ENCODE assay signal across 8 cellular contexts in genomic region chr14:23186913-23187654, GRCh38. TPM values are rescaled to one million over a fixed set of nuclear protein-coding genes. Genes with fewer than 3 reads are reported as not detected.
DNase-seq lines count a peak whose midpoint lies in the region; ATAC-seq and TF ChIP-seq lines count a peak whose summit lies in the region.

No MANE protein-coding gene starts in this region.

- CTCF ChIA-PET in Calu3 (lab: Charles Lee), result interaction anchor here (0.5 to 3.2 kb wide), 7 partner anchors 10 to 201 kb away, joined by 3 to 46 read pairs (median 3); no protein-coding TSS in a partner anchor
- CTCF ChIA-PET in HEK293T (lab: Yijun Ruan, JAX), result interaction anchor here (0.6 to 8.5 kb wide), 14 partner anchors 9 to 124 kb away, joined by 3 to 145 read pairs (median 3); partner anchors contain the start of gene CEBPE
- CTCF ChIA-PET in mammary epithelial cell (lab: Charles Lee; ENCODE audit: low non-redundant PET), result interaction anchor here (0.9 to 1.8 kb wide), 2 partner anchors 66 to 92 kb away, joined by 4 to 28 read pairs; partner anchors contain the start of genes ACIN1 and C14orf119

- dilution Hi-C loops in mammary epithelial cell (cut with HindIII; ENCODE audit: low sequenced_read_pairs), result loop anchor here (5.0 to 25.0 kb wide), 2 partner anchors 60 to 200 kb away; partner anchors contain the start of gene AJUBA

- H3K4me3 ChIP-seq in mammary epithelial cell (replicated peaks in 1 of 3; ENCODE audit: insufficient read depth in 1 of 3, low read depth in 2 of 3, low read length in 3 of 3), result no peak overlapping the region
- H3K4me3 ChIP-seq in upper lobe of right lung, result no peak overlapping the region

- TF ChIP-seq CTCF in Calu3 (IDR thresholded peaks at IDR 0.05; ENCODE audit: unreplicated experiment) (peak; percentile 34), mammary epithelial cell (conservative IDR thresholded peaks at IDR 0.05 in 1 of 2, IDR thresholded peaks at IDR 0.05 in 1 of 2; ENCODE audit: extremely low read depth in 1 of 2, insufficient read depth in 1 of 2, low read depth in 1 of 2, low read length in 2 of 2) (peak; percentile 85 to 86), upper lobe of right lung (IDR thresholded peaks at IDR 0.05) (peak; percentile 73)

- H3K9me3 Mint-ChIP-seq in Calu3 (ENCODE audit: low read depth, unreplicated experiment), result no peaks in the 10 kb centered on the region

- H3K27ac ChIP-seq in mammary epithelial cell (ENCODE audit: insufficient read depth, low read depth, low read length) (no peak overlapping the region), upper lobe of right lung (no peak overlapping the region)

- H3K4me3 Mint-ChIP-seq in Calu3 (ENCODE audit: low read depth, unreplicated experiment), result no peak overlapping the region

- in situ Hi-C loops in mammary epithelial cell (cut with MboI; ENCODE audit: low sequenced_read_pairs in 2 of 2), result loop anchor here in 1 of 2 donors (5.0 kb wide), 1 partner anchor 65 kb away; no protein-coding TSS in a partner anchor

- BruUV-seq in Calu3 (replicated peaks; lab: Mats Ljungman, UMichigan) (no TSS peak), mammary epithelial cell (replicated peaks; lab: Mats Ljungman, UMichigan) (no TSS peak)

- peaks cover 20% of the 10 kb centered on the region for H3K27me3 Mint-ChIP-seq in Calu3 (ENCODE audit: unreplicated experiment)

- POLR2A ChIA-PET in HEK293T (lab: Yijun Ruan, JAX), result interaction anchor here (1.1 to 1.4 kb wide), 2 partner anchors 66 to 92 kb away, joined by 3 to 14 read pairs; partner anchors contain the start of genes ACIN1 and C14orf119

- no peak overlapping the region for H3K4me2 ChIP-seq in mammary epithelial cell (ENCODE audit: insufficient read depth, low read depth, low read length)

- H3K9me3 ChIP-seq in mammary epithelial cell (replicated peaks; ENCODE audit: insufficient read depth, low read length) (no peaks in the 10 kb centered on the region), upper lobe of right lung (no peaks in the 10 kb centered on the region)

- H3K4me1 ChIP-seq in mammary epithelial cell (ENCODE audit: insufficient read depth, low read length) (peaks cover 8% of the 10 kb centered on the region), upper lobe of right lung (peaks cover 10% of the 10 kb centered on the region)

- H3K36me3 ChIP-seq in mammary epithelial cell (ENCODE audit: insufficient read depth, low read length), result no peaks in the 10 kb centered on the region
- no peaks in the 10 kb centered on the region for H3K36me3 ChIP-seq in upper lobe of right lung

- H3K79me2 ChIP-seq in mammary epithelial cell (ENCODE audit: insufficient read depth, low read length), result no peaks in the 10 kb centered on the region

- H4K20me1 ChIP-seq in mammary epithelial cell (ENCODE audit: insufficient read depth, low read length), result no peaks in the 10 kb centered on the region

- H3K27ac Mint-ChIP-seq in Calu3 (ENCODE audit: unreplicated experiment), result no peak overlapping the region

- H3K27me3 ChIP-seq in mammary epithelial cell (ENCODE audit: insufficient read depth, low read length) (no peaks in the 10 kb centered on the region), upper lobe of right lung (no peaks in the 10 kb centered on the region)

- peak; percentile 81 for ATAC-seq in upper lobe of right lung
- ATAC-seq in HG03442 (IDR thresholded peaks at IDR 0.05; ENCODE audit: unreplicated experiment), result no peak

- peak; percentile 34 for DNase-seq in Calu3
- DNase-seq in HEK293T (ENCODE audit: extremely low spot score), result peak; percentile 63
- DNase-seq in NOMO-1 treated with DMSO at 0.1 percent for 48 hours (lab: John Stamatoyannopoulos, UW; ENCODE audit: unreplicated experiment), result peak; percentile 29
- peak; percentile 44 for DNase-seq in mammary epithelial cell
- peak; percentile 73 for DNase-seq in left kidney (ENCODE audit: low read depth, low spot score)
- no peak for DNase-seq in upper lobe of right lung
- no peak for DNase-seq in activated T-cell treated with anti-CD3 and anti-CD28 coated beads, Interleukin-2, amount 50 U/mL, for 48 hours

- H3K36me3 Mint-ChIP-seq in Calu3 (ENCODE audit: insufficient read depth, unreplicated experiment), result no peaks in the 10 kb centered on the region

- intact Hi-C loops in Calu3 (cut with micrococcal nuclease; ENCODE audit: unreplicated experiment) (loop anchor here (1.0 to 2.0 kb wide), 2 partner anchors 66 to 110 kb away; no protein-coding TSS in a partner anchor), mammary epithelial cell (cut with micrococcal nuclease) (loop anchor here (1.0 to 10.0 kb wide), 4 partner anchors 67 to 202 kb away; partner anchors contain the start of gene AJUBA), upper lobe of right lung (cut with DNase I) (loop anchor here (2.0 kb wide), 1 partner anchor 66 kb away; no protein-coding TSS in a partner anchor)

- H3K4me1 Mint-ChIP-seq in Calu3 (ENCODE audit: low read depth, unreplicated experiment), result no peaks in the 10 kb centered on the region

- 46% methylated on average over 12 of the region's 12 CpGs for WGBS in mammary epithelial cell (ENCODE audit: low coverage, missing lambda C conversion rate)

- peak overlapping the region; percentile 14 for H2AFZ ChIP-seq in mammary epithelial cell (ENCODE audit: low read depth, low read length)

- H3K9ac ChIP-seq in mammary epithelial cell (ENCODE audit: insufficient read depth, low read length), result no peak overlapping the region

TF ChIP-seq in HEK293T, 16 proteins besides CTCF, POLR2A, EP300 and RAD21:
- TF ChIP-seq NFRKB (IDR thresholded peaks at IDR 0.05) (no peak), SUZ12 (IDR thresholded peaks at IDR 0.05) (no peak), FOXM1 (IDR thresholded peaks at IDR 0.05; ENCODE audit: borderline replicate concordance) (no peak), TARDBP (IDR thresholded peaks at IDR 0.05) (no peak), L3MBTL2 (conservative IDR thresholded peaks at IDR 0.05) (no peak), SP1 (IDR thresholded peaks at IDR 0.05) (no peak), ZNF384 (IDR thresholded peaks at IDR 0.05) (no peak), FOXK2 (IDR thresholded peaks at IDR 0.05) (no peak), HDGF (IDR thresholded peaks at IDR 0.05; ENCODE audit: borderline replicate concordance) (no peak), PKNOX1 (IDR thresholded peaks at IDR 0.05) (no peak), ELF4 (IDR thresholded peaks at IDR 0.05) (no peak), BHLHE40 (IDR thresholded peaks at IDR 0.05; ENCODE audit: borderline replicate concordance) (no peak), CTBP1 (IDR thresholded peaks at IDR 0.05; ENCODE audit: borderline replicate concordance) (no peak)

RNA-seq across cellular contexts. Expression of gene SLC7A8, which starts 3.6 kb away (rescaled TPM):
- total RNA-seq in Calu3 (2022), result 0.29 TPM in 1 of 2 replicates, not detected in the other
- 10 to 100 TPM; 25.3 to 74.5 TPM for total RNA-seq in mammary epithelial cell
- polyA plus RNA-seq in mammary epithelial cell, result 27.0 TPM
- 110 TPM for polyA minus RNA-seq in mammary epithelial cell
- total RNA-seq in upper lobe of right lung, result 49.8 TPM

RNA-seq across cellular contexts. Expression of gene RNF212B, which starts 50.7 kb away (rescaled TPM):
- total RNA-seq in Calu3 (2022) (not detected in 2 replicates), mammary epithelial cell (not detected), upper lobe of right lung (not detected)
- polyA plus RNA-seq in mammary epithelial cell, result 0.05 TPM
- not detected for polyA minus RNA-seq in mammary epithelial cell

Comparison
In these comparisons a context has a peak if more than half of its experiments do, and no peak if none do; other contexts are left out.
1. DNase-seq: peak in Calu3 (single experiment), HEK293T (single experiment), NOMO-1 treated with DMSO at 0.1 percent for 48 hours (single experiment), mammary epithelial cell (single experiment) and left kidney (single experiment); none in upper lobe of right lung (single experiment) and activated T-cell treated with anti-CD3 and anti-CD28 coated beads, Interleukin-2, amount 50 U/mL, for 48 hours (0 of 2).
2. CTCF ChIP-seq: peak in every context shown above with its lines; median percentile 86 in mammary epithelial cell; 73 in upper lobe of right lung; 34 in Calu3.
3. RNA of gene SLC7A8, which starts 3.6 kb away (total RNA-seq): 25.3 to 74.5 TPM in mammary epithelial cell and 49.8 TPM in upper lobe of right lung (single experiment); 0.29 TPM in Calu3; every median in the first group is over 10 times any median in the second.